ENCODE assay signal across 16 cellular contexts in genomic region chr6:18352001-18352400, GRCh38. TPM values are rescaled to one million over a fixed set of nuclear protein-coding genes. Genes with fewer than 3 reads are reported as not detected.
DNase-seq lines count a peak whose midpoint lies in the region; ATAC-seq and TF ChIP-seq lines count a peak whose summit lies in the region.
"Had no signal": no experiment of that assay in that cellular context is flagged by ENCODE, and none has a peak within 500 bp of the region (broad histone marks: within the 10 kb centered on the region; RNA-seq: fewer than 3 reads in every experiment).

No MANE protein-coding gene starts in this region.

- H3K9me2 ChIP-seq in DOHH2 (replicated peaks; ENCODE audit: control insufficient read depth, low read length), result no peaks in the 10 kb centered on the region

- TF ChIP-seq CTCF in DOHH2 (IDR thresholded peaks at IDR 0.05; ENCODE audit: low read depth, low read length, poor library complexity, severe bottlenecking) (no peak), RWPE2 (IDR thresholded peaks at IDR 0.05; ENCODE audit: poor library complexity, severe bottlenecking) (no peak), fibroblast of mammary gland (conservative IDR thresholded peaks at IDR 0.05; ENCODE audit: control insufficient read depth, insufficient read depth, low read depth, low read length) (no peak), smooth muscle cell (IDR thresholded peaks at IDR 0.05; ENCODE audit: borderline replicate concordance, insufficient read depth, poor library complexity, severe bottlenecking) (no peak), neural progenitor cell (IDR thresholded peaks at IDR 0.05) (no peak)

- no peak for DNase-seq in RWPE2 (ENCODE audit: low spot score)
- peak; percentile 27 for DNase-seq in fibroblast of mammary gland (ENCODE audit: low read depth)
- no peak for DNase-seq in smooth muscle cell (lab: John Stamatoyannopoulos, UW; ENCODE audit: unreplicated experiment)
- no peak for DNase-seq in iPS-NIHi7 (ENCODE audit: extremely low spot score)
- no peak for DNase-seq in GF-D8 (lab: John Stamatoyannopoulos, UW)
- DNase-seq in neural progenitor cell (ENCODE audit: low spot score), result no peak
- DNase-seq: ACHN; C1 segment of cervical spinal cord; Calu3; CD4-positive, alpha-beta T cell; DMS 273 treated with DMSO at 0.1 percent for 48 hours; H7 had no signal

- H2AFZ ChIP-seq in smooth muscle cell (ENCODE audit: low read depth) (no peak overlapping the region), neural progenitor cell (replicated peaks) (no peak overlapping the region)
- H2AFZ ChIP-seq: GM23338 had no signal

- H3K9me3 Mint-ChIP-seq in neural progenitor cell, result no peaks in the 10 kb centered on the region
- H3K9me3 Mint-ChIP-seq: CD4-positive, alpha-beta T cell; GM23338 had no signal

- H3K79me2 ChIP-seq in DOHH2 (ENCODE audit: control insufficient read depth, low read length) (no peaks in the 10 kb centered on the region), smooth muscle cell (ENCODE audit: low read depth) (no peaks in the 10 kb centered on the region), neural progenitor cell (ENCODE audit: low read depth) (no peaks in the 10 kb centered on the region)

- H3K4me3 Mint-ChIP-seq in neural progenitor cell, result no peak overlapping the region
- H3K4me3 Mint-ChIP-seq: B cell; CD4-positive, alpha-beta T cell; GM23338 had no signal

- H3K4me1 ChIP-seq in DOHH2 (ENCODE audit: control insufficient read depth, low read length) (peaks cover 84% of the 10 kb centered on the region), RWPE2 (ENCODE audit: insufficient read depth, poor library complexity, severe bottlenecking) (peaks cover 33% of the 10 kb centered on the region), smooth muscle cell (ENCODE audit: low read depth) (no peaks in the 10 kb centered on the region), neural progenitor cell (peaks cover 5% of the 10 kb centered on the region)

- H3K36me3 Mint-ChIP-seq in neural progenitor cell, result no peaks in the 10 kb centered on the region

- H3K27ac ChIP-seq in DOHH2 (ENCODE audit: low read depth, low read length) (peak overlapping the region; percentile 3; the same call in 1 of the 2 replicates), RWPE2 (ENCODE audit: poor library complexity, severe bottlenecking) (peak overlapping the region; percentile 72), smooth muscle cell (ENCODE audit: low read depth) (peak overlapping the region; percentile 63), neural progenitor cell (no peak overlapping the region)
- H3K27ac ChIP-seq: HL-60 had no signal

- H3K27me3 ChIP-seq in DOHH2 (ENCODE audit: control insufficient read depth, low read length) (no peaks in the 10 kb centered on the region), RWPE2 (ENCODE audit: insufficient read depth, poor library complexity, severe bottlenecking) (no peaks in the 10 kb centered on the region), smooth muscle cell (ENCODE audit: low read depth) (no peaks in the 10 kb centered on the region), neural progenitor cell (no peaks in the 10 kb centered on the region)

- H3K36me3 ChIP-seq in DOHH2 (ENCODE audit: control insufficient read depth, low read length) (peaks cover 9% of the 10 kb centered on the region), RWPE2 (ENCODE audit: low read depth) (no peaks in the 10 kb centered on the region), smooth muscle cell (ENCODE audit: low read depth) (no peaks in the 10 kb centered on the region), neural progenitor cell (no peaks in the 10 kb centered on the region)

- no peaks in the 10 kb centered on the region for H3K9me3 ChIP-seq in DOHH2 (ENCODE audit: control insufficient read depth, insufficient read depth, low read length)
- H3K9me3 ChIP-seq in RWPE2 (ENCODE audit: severe bottlenecking), result no peaks in the 10 kb centered on the region
- no peaks in the 10 kb centered on the region for H3K9me3 ChIP-seq in smooth muscle cell (replicated peaks; ENCODE audit: low read depth)
- H3K9me3 ChIP-seq in neural progenitor cell (ENCODE audit: low read depth), result no peaks in the 10 kb centered on the region

- H3K4me1 Mint-ChIP-seq in neural progenitor cell, result peaks cover 15% of the 10 kb centered on the region
- H3K4me1 Mint-ChIP-seq: GM23338 had no signal

- H3K27me3 Mint-ChIP-seq in neural progenitor cell (ENCODE audit: insufficient read depth, low read depth), result no peaks in the 10 kb centered on the region
- H3K27me3 Mint-ChIP-seq: B cell had no signal

- H3K9ac ChIP-seq in smooth muscle cell (ENCODE audit: low read depth) (no peak overlapping the region), neural progenitor cell (no peak overlapping the region)

- peaks cover 12% of the 10 kb centered on the region for H3F3A ChIP-seq in DOHH2 (ENCODE audit: control insufficient read depth, insufficient read depth)
- H3F3A ChIP-seq in smooth muscle cell (ENCODE audit: low read depth), result no peaks in the 10 kb centered on the region
- H3F3A ChIP-seq in neural progenitor cell (ENCODE audit: low read depth), result no peaks in the 10 kb centered on the region

- 85% methylated on average over 4 of the region's 4 CpGs for WGBS in smooth muscle cell (ENCODE audit: low lambda C conversion rate)

- H3K4me2 ChIP-seq in DOHH2 (ENCODE audit: low read length), result peak overlapping the region; percentile 43; the same call in 1 of the 2 replicates
- no peak overlapping the region for H3K4me2 ChIP-seq in smooth muscle cell
- H3K4me2 ChIP-seq in neural progenitor cell, result no peak overlapping the region
- H3K4me2 ChIP-seq: GM23338 had no signal

- H3K4me3 ChIP-seq in DOHH2 (ENCODE audit: low read length), result no peak overlapping the region
- no peak overlapping the region for H3K4me3 ChIP-seq in RWPE2 (ENCODE audit: severe bottlenecking)
- H3K4me3 ChIP-seq in fibroblast of mammary gland (ENCODE audit: control insufficient read depth, low read depth, low read length), result no peak overlapping the region
- H3K4me3 ChIP-seq in smooth muscle cell, result no peak overlapping the region
- no peak overlapping the region for H3K4me3 ChIP-seq in neural progenitor cell
- H3K4me3 ChIP-seq: GM23338 had no signal

- no peak for ATAC-seq in RWPE2 (ENCODE audit: low read depth)
- ATAC-seq: GM23338 had no signal

- no peaks in the 10 kb centered on the region for H4K20me1 ChIP-seq in DOHH2 (ENCODE audit: control insufficient read depth, insufficient read depth, low read depth, low read length)
- no peaks in the 10 kb centered on the region for H4K20me1 ChIP-seq in smooth muscle cell (ENCODE audit: low read depth)
- no peaks in the 10 kb centered on the region for H4K20me1 ChIP-seq in neural progenitor cell (ENCODE audit: low read depth)

- H3K27ac Mint-ChIP-seq in neural progenitor cell, result no peak overlapping the region
- H3K27ac Mint-ChIP-seq: B cell; CD4-positive, alpha-beta T cell; GM23338 had no signal

RNA-seq across cellular contexts. Expression of gene RNF144B, which starts 35.1 kb away (rescaled TPM):
- total RNA-seq in smooth muscle cell (10.9 and 11.2 TPM in 2 replicates), neural progenitor cell (ENCODE audit: low replicate concordance) (0.15 and 0.75 TPM in 2 replicates)
- polyA plus RNA-seq in smooth muscle cell, result 3.1 and 3.4 TPM in 2 replicates
